ENCODE assay signal across 11 cellular contexts in genomic region chr14:69481815-69482568, GRCh38. TPM values are rescaled to one million over a fixed set of nuclear protein-coding genes. Genes with fewer than 3 reads are reported as not detected.
DNase-seq lines count a peak whose midpoint lies in the region; ATAC-seq lines count a peak whose summit lies in the region.
"Had no signal": no experiment of that assay in that cellular context is flagged by ENCODE, and none has a peak within 500 bp of the region (broad histone marks: within the 10 kb centered on the region; RNA-seq: fewer than 3 reads in every experiment).

No MANE protein-coding gene starts in this region.

- peak; percentile 99 for DNase-seq in DMS79 treated with DMSO at 0.1 percent for 48 hours (lab: John Stamatoyannopoulos, UW)
- DNase-seq in NOMO-1 (lab: John Stamatoyannopoulos, UW; ENCODE audit: unreplicated experiment in 2 of 2) = peak; percentile 39 to 65
- DNase-seq in sciatic nerve (ENCODE audit: low spot score) = no peak
- no peak for DNase-seq in T-helper 2 cell
- DNase-seq in inferior parietal cortex (ENCODE audit: extremely low spot score) = no peak
- no peak for DNase-seq in activated gamma-delta T cell treated with Interleukin-2 at 50 U/mL for 16 hours
- DNase-seq: heart left ventricle; Kasumi-1; stimulated activated CD8-positive, alpha-beta memory T cell treated with anti-CD3 and anti-CD28 coated beads, Interleukin-4, amount 100 ng/mL, for 48 hours had no signal

- intact Hi-C loops in sciatic nerve (cut with DNase I) = no loop called here

- ATAC-seq in GM19397 (IDR thresholded peaks at IDR 0.05; ENCODE audit: unreplicated experiment) (peak; percentile 92), HG03060 (IDR thresholded peaks at IDR 0.05; ENCODE audit: low read depth, unreplicated experiment) (peak; percentile 81), sciatic nerve (no peak)
- ATAC-seq: heart left ventricle had no signal

RNA-seq across cellular contexts. Expression of gene PLEKHD1, which starts 2.5 kb away (rescaled TPM):
- total RNA-seq in sciatic nerve = not detected

Comparison
In these comparisons a context has a peak if more than half of its experiments do, and no peak if none do; other contexts are left out.
1. DNase-seq: peak in DMS79 treated with DMSO at 0.1 percent for 48 hours (single experiment) and NOMO-1 (2 of 2); none in sciatic nerve (single experiment), T-helper 2 cell (0 of 5), inferior parietal cortex (single experiment) and activated gamma-delta T cell treated with Interleukin-2 at 50 U/mL for 16 hours (single experiment).